Comparison of ENCODE assay signal across 7 cellular contexts in the genomic region with DNA sequence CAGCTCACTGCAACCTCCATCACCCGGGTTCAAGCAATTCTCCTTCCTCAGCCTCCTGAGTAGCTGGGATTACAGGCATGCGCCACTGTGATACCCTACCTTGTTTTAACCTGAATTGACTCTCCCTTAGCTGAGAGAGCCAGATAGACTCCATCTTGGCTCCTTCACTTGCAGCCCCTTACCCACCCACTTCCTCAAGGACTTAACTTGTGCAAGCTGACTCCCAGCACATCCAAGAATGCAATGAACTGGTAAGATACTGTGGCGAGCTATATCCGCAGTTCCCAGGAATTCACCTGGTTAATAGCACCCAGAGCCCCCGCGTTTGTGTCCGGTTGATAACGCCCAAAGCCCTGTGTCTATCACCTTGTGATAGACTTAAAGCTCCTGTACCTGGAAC. TPM values are rescaled to one million over a fixed set of nuclear protein-coding genes. Genes with fewer than 3 reads are reported as not detected.
A peak's percentile ranks its signal among the peaks of the same experiment; 100 is the strongest.
DNase-seq lines count a peak whose midpoint lies in the region; ATAC-seq, FAIRE-seq and TF ChIP-seq lines count a peak whose summit lies in the region.
"Not testable (repeated sequence)": the region's sequence is repeated elsewhere in the genome, so short reads cannot be mapped to it uniquely, and the experiment has no call there.

No MANE protein-coding gene starts in this region.

- ATAC-seq in K562 = peak; percentile 1; the same call in 2 of the 3 replicates
- not testable (repeated sequence) for ATAC-seq in HepG2; stimulated activated effector memory CD8-positive, alpha-beta T cell treated with anti-CD3 and anti-CD28 coated beads, Interleukin-12 subunit alpha, Interleukin-12 subunit beta, amount 100 ng/mL, for 72 hours

- TF ChIP-seq RAD21 in K562 (CRISPR knock-in tag; conservative IDR thresholded peaks at IDR 0.05 in 1 of 2, IDR thresholded peaks at IDR 0.05 in 1 of 2); HepG2 (CRISPR knock-in tag; IDR thresholded peaks at IDR 0.05): not testable (repeated sequence)

- not testable (repeated sequence) for H3K4me3 Mint-ChIP-seq in CD8-positive, alpha-beta memory T cell; stimulated activated effector memory CD8-positive, alpha-beta T cell treated with anti-CD3 and anti-CD28 coated beads, Interleukin-12 subunit alpha, Interleukin-12 subunit beta, amount 100 ng/mL, for 72 hours
- H3K4me3 Mint-ChIP-seq in endodermal cell = peak overlapping the region; percentile 53

- peak overlapping the region in 1 of 2 experiments; percentile 87; a peak in 3 of 4 replicates for H3K9ac ChIP-seq in K562 (ENCODE audit: insufficient read depth in 1 of 2, low read depth in 2 of 2, low read length in 2 of 2)
- H3K9ac ChIP-seq in endodermal cell (ENCODE audit: extremely low read depth, low read length, poor library complexity, severe bottlenecking); HepG2 (ENCODE audit: insufficient read depth, low read depth, low read length): not testable (repeated sequence)

- not testable (repeated sequence) for H3K9me3 ChIP-seq in CD8-positive, alpha-beta memory T cell (ENCODE audit: low read length); K562 (replicated peaks; ENCODE audit: control insufficient read depth, insufficient read depth, low read depth, low read length); endodermal cell (ENCODE audit: control insufficient read depth, low read length); HepG2 (ENCODE audit: low read length)

- peak; percentile 79; the same call in 1 of the 2 replicates for TF ChIP-seq EP300 in K562 (IDR thresholded peaks at IDR 0.05; ENCODE audit: low read length)
- not testable (repeated sequence) for TF ChIP-seq EP300 in HepG2 (IDR thresholded peaks at IDR 0.05; ENCODE audit: low read depth in 2 of 2, low read length in 2 of 2); HepG2 (CRISPR knock-in tag; IDR thresholded peaks at IDR 0.05; ENCODE audit: borderline replicate concordance)

- H3K9me1 ChIP-seq in K562 (ENCODE audit: control insufficient read depth, insufficient read depth, low read length) = not testable (repeated sequence)

- POLR2A ChIA-PET in CD8-positive, alpha-beta memory T cell (lab: Charles Lee) = not testable (repeated sequence)
- POLR2A ChIA-PET in K562 (lab: Yijun Ruan, JAX) = interaction anchor here (0.6 to 1.8 kb wide), 4 partner anchors 8 to 56 kb away, joined by 3 to 8 read pairs (median 5); a partner anchor contains a TSS
- POLR2A ChIA-PET in HepG2 (lab: Yijun Ruan, JAX) = interaction anchor here (1.0 kb wide), 1 partner anchor 58 kb away, joined by 3 read pairs; a partner anchor contains a TSS

- intact Hi-C loops in K562 (cut with micrococcal nuclease) = loop anchor here (10.0 kb wide), 1 partner anchor 257 kb away; no protein-coding TSS in a partner anchor
- intact Hi-C loops in HepG2 (cut with micrococcal nuclease; ENCODE audit: unreplicated experiment) = loop anchor here (2.0 to 10.0 kb wide), 3 partner anchors 19 to 397 kb away; a partner anchor contains a TSS
- intact Hi-C loops in posterior vena cava (cut with DNase I) = not testable (repeated sequence)

- peaks cover 100% of the 10 kb centered on the region for H3K79me2 ChIP-seq in K562 (ENCODE audit: control insufficient read depth, insufficient read depth, low read length)
- not testable (repeated sequence) for H3K79me2 ChIP-seq in HepG2 (ENCODE audit: insufficient read depth, low read length)

- BruUV-seq in K562 (replicated peaks; lab: Mats Ljungman, UMichigan); HepG2 (replicated peaks; lab: Mats Ljungman, UMichigan): not testable (repeated sequence)

- H3K27me3 ChIP-seq in CD8-positive, alpha-beta memory T cell (ENCODE audit: insufficient read depth, low read length, poor library complexity, severe bottlenecking); K562 (ENCODE audit: control insufficient read depth in 2 of 2, insufficient read depth in 2 of 2, low read length in 2 of 2); endodermal cell (ENCODE audit: control insufficient read depth, insufficient read depth, low read length, poor library complexity, severe bottlenecking): not testable (repeated sequence)
- H3K27me3 ChIP-seq in HepG2 (ENCODE audit: control insufficient read depth in 1 of 2, insufficient read depth in 2 of 2, low read length in 2 of 2) = peaks cover 0 to 21% of the 10 kb centered on the region in 2 experiments; a peak in 3 of 5 replicates

- H4K20me1 ChIP-seq in K562 (replicated peaks; ENCODE audit: control insufficient read depth, insufficient read depth, low read length); HepG2 (ENCODE audit: insufficient read depth, low read length): not testable (repeated sequence)

- not testable (repeated sequence) for TF ChIP-seq POLR2A in K562 (conservative IDR thresholded peaks at IDR 0.05); HepG2 (IDR thresholded peaks at IDR 0.05; ENCODE audit: insufficient read depth in 1 of 2, low read depth in 2 of 2, low read length in 2 of 2)

- H3K4me1 ChIP-seq in CD8-positive, alpha-beta memory T cell (ENCODE audit: insufficient read depth, low read length) = not testable (repeated sequence)
- H3K4me1 ChIP-seq in K562 (replicated peaks in 1 of 2; ENCODE audit: control insufficient read depth in 2 of 2, insufficient read depth in 2 of 2, low read length in 2 of 2) = peaks cover 10 to 12% of the 10 kb centered on the region in 2 experiments; a peak in 3 of 5 replicates
- peaks cover 22% of the 10 kb centered on the region for H3K4me1 ChIP-seq in endodermal cell (ENCODE audit: control insufficient read depth, insufficient read depth, low read length)
- peaks cover 31% of the 10 kb centered on the region for H3K4me1 ChIP-seq in HepG2 (ENCODE audit: insufficient read depth, low read length)

- 0% methylated on average over 8 of the region's 8 CpGs for WGBS in K562 (ENCODE audit: insufficient coverage, low coverage, missing lambda C conversion rate)
- 85 to 90% methylated on average over 8 of the region's 8 CpGs for WGBS in endodermal cell (ENCODE audit: insufficient coverage in 1 of 2, insufficient read length in 1 of 2), 2 experiments
- WGBS in HepG2 (ENCODE audit: low lambda C conversion rate) = 30% methylated on average over 8 of the region's 8 CpGs

- H3K4me2 ChIP-seq in K562 (ENCODE audit: insufficient read depth, low read length) = peak overlapping the region; percentile 93
- peak overlapping the region; percentile 74; the same call in 1 of the 2 replicates for H3K4me2 ChIP-seq in HepG2 (ENCODE audit: low read depth, low read length)

- H3K36me3 ChIP-seq in CD8-positive, alpha-beta memory T cell (ENCODE audit: insufficient read depth, low read length); endodermal cell (ENCODE audit: control insufficient read depth, insufficient read depth, low read length); HepG2 (replicated peaks in 1 of 2; ENCODE audit: control insufficient read depth in 1 of 2, insufficient read depth in 2 of 2, low read length in 2 of 2): not testable (repeated sequence)
- peaks cover 60% of the 10 kb centered on the region for H3K36me3 ChIP-seq in K562 (ENCODE audit: control insufficient read depth, insufficient read depth, low read length)

- not testable (repeated sequence) for H3K9me3 Mint-ChIP-seq in CD8-positive, alpha-beta memory T cell; endodermal cell; stimulated activated effector memory CD8-positive, alpha-beta T cell treated with anti-CD3 and anti-CD28 coated beads, Interleukin-12 subunit alpha, Interleukin-12 subunit beta, amount 100 ng/mL, for 72 hours

- H3K4me1 Mint-ChIP-seq in CD8-positive, alpha-beta memory T cell; stimulated activated effector memory CD8-positive, alpha-beta T cell treated with anti-CD3 and anti-CD28 coated beads, Interleukin-12 subunit alpha, Interleukin-12 subunit beta, amount 100 ng/mL, for 72 hours: not testable (repeated sequence)
- peaks cover 33% of the 10 kb centered on the region for H3K4me1 Mint-ChIP-seq in endodermal cell

- not testable (repeated sequence) for H3K4me3 ChIP-seq in CD8-positive, alpha-beta memory T cell (ENCODE audit: low read length); HepG2 (replicated peaks in 1 of 3; ENCODE audit: insufficient read depth in 1 of 3, low read depth in 2 of 3, low read length in 3 of 3)
- peak overlapping the region; percentile 63 for H3K4me3 ChIP-seq in K562
- peak overlapping the region; percentile 64 for H3K4me3 ChIP-seq in endodermal cell (ENCODE audit: low read length)

- peak overlapping the region in 2 of 8 donors; percentile 8 to 17 for H3K27ac Mint-ChIP-seq in CD8-positive, alpha-beta memory T cell
- peak overlapping the region; percentile 56 for H3K27ac Mint-ChIP-seq in endodermal cell
- peak overlapping the region; percentile 37 for H3K27ac Mint-ChIP-seq in stimulated activated effector memory CD8-positive, alpha-beta T cell treated with anti-CD3 and anti-CD28 coated beads, Interleukin-12 subunit alpha, Interleukin-12 subunit beta, amount 100 ng/mL, for 72 hours

- not testable (repeated sequence) for H3K36me3 Mint-ChIP-seq in CD8-positive, alpha-beta memory T cell; endodermal cell (ENCODE audit: low read depth); stimulated activated effector memory CD8-positive, alpha-beta T cell treated with anti-CD3 and anti-CD28 coated beads, Interleukin-12 subunit alpha, Interleukin-12 subunit beta, amount 100 ng/mL, for 72 hours

- peak overlapping the region; percentile 79 for H3K27ac ChIP-seq in CD8-positive, alpha-beta memory T cell (ENCODE audit: low read depth, low read length)
- H3K27ac ChIP-seq in K562 (ENCODE audit: extremely low read depth, low read depth, low read length) = peak overlapping the region; percentile 72
- not testable (repeated sequence) for H3K27ac ChIP-seq in endodermal cell (ENCODE audit: low read depth, low read length); HepG2 (ENCODE audit: extremely low read length, insufficient read depth, low read length)

- H2AFZ ChIP-seq in K562 (ENCODE audit: low read depth, low read length) = not testable (repeated sequence)
- peak overlapping the region; percentile 25 for H2AFZ ChIP-seq in HepG2 (ENCODE audit: low read length)

- in situ Hi-C loops in K562 (cut with MboI) = not testable (repeated sequence)
- in situ Hi-C loops in HepG2 (cut with HindIII; ENCODE audit: extremely low pct_ligation_motif_present, low pct_unique_long_range_greater_than_20kb) = loop anchor here (25.0 kb wide), 2 partner anchors 395 to 570 kb away; no protein-coding TSS in a partner anchor

- peak; percentile 26 for FAIRE-seq in K562 (lab: Jason Lieb, UNC)
- FAIRE-seq in HepG2 (lab: Jason Lieb, UNC) = not testable (repeated sequence)

- not testable (repeated sequence) for DNase-seq in CD8-positive, alpha-beta memory T cell; endodermal cell; HepG2 (ENCODE audit: low spot score); stimulated activated effector memory CD8-positive, alpha-beta T cell treated with anti-CD3 and anti-CD28 coated beads, Interleukin-12 subunit alpha, Interleukin-12 subunit beta, amount 100 ng/mL, for 72 hours (ENCODE audit: low spot score in 2 of 2)
- peak; percentile 41 for DNase-seq in activated CD8-positive, alpha-beta memory T cell treated with anti-CD3 and anti-CD28 coated beads for 24 hours
- DNase-seq in K562 (ENCODE audit: extremely low read depth in 1 of 4, low spot score in 3 of 4) = peak in 1 of 4 experiments; percentile 76
- peak; percentile 5 for DNase-seq in posterior vena cava (ENCODE audit: low spot score)

- CTCF ChIA-PET in CD8-positive, alpha-beta memory T cell (lab: Charles Lee); K562 (lab: Yijun Ruan, JAX; ENCODE audit: low intra/inter-chr PET ratio); HepG2 (lab: Yijun Ruan, JAX; ENCODE audit: low intra/inter-chr PET ratio, low total read pairs): not testable (repeated sequence)

- TF ChIP-seq CTCF in K562 (IDR thresholded peaks at IDR 0.05 in 2 of 3, conservative IDR thresholded peaks at IDR 0.05 in 1 of 3; ENCODE audit: insufficient read depth in 2 of 3, low read depth in 1 of 3, low read length in 3 of 3); endodermal cell (conservative IDR thresholded peaks at IDR 0.05); HepG2 (CRISPR knock-in tag; IDR thresholded peaks at IDR 0.05): not testable (repeated sequence)

- H3K27me3 Mint-ChIP-seq in CD8-positive, alpha-beta memory T cell; endodermal cell (ENCODE audit: insufficient read depth): not testable (repeated sequence)

RNA-seq across cellular contexts. Expression of a gene that starts 45.0 kb away (rescaled TPM):
- total RNA-seq in CD8-positive, alpha-beta memory T cell = 10 to 100 TPM; 28.9 to 29.7 TPM
- polyA plus RNA-seq in CD8-positive, alpha-beta memory T cell = 14.5 TPM
- total RNA-seq in K562 (2011; cell fraction: chromatin; rRNA removed; ENCODE audit: low replicate concordance) = 32.5 and 111 TPM in 2 replicates
- total RNA-seq in K562 (2011; cell fraction: nucleolus; rRNA removed) = 22.2 and 32.0 TPM in 2 replicates
- total RNA-seq in K562 (2011; cell fraction: nucleoplasm; rRNA removed) = 39.2 and 53.8 TPM in 2 replicates
- total RNA-seq in K562 (2014; rRNA removed) (23.7 and 23.8 TPM in 2 replicates), K562 (2014; rRNA removed; fragmentation: Illumina TruSeq; extraction: Trizol) (26.2 and 28.2 TPM in 2 replicates), K562 (2015; rRNA removed; fragmentation: Illumina TruSeq; extraction: Trizol) (25.1 and 26.3 TPM in 2 replicates), K562 (2021) (21.4 and 21.5 TPM in 2 replicates), endodermal cell (10 to 100 TPM; 16.8 to 20.9 TPM), HepG2 (2016; rRNA removed; fragmentation: Illumina TruSeq; extraction: Trizol) (18.1 and 24.6 TPM in 2 replicates), posterior vena cava (10 to 100 TPM; 12.2 to 15.5 TPM)
- polyA plus RNA-seq in K562 (2011; rRNA removed) (25.3 and 31.9 TPM in 2 replicates), K562 (2014; fragmentation: Illumina TruSeq; extraction: Trizol) (18.8 and 20.9 TPM in 2 replicates), K562 (2014; fragmentation: Nextera tagmentation; extraction: Ambion mirVana) (1 to 10 TPM; 6.2 to 7.2 TPM), K562 (2014; rRNA removed) (15.7 and 16.2 TPM in 2 replicates), HepG2 (2011; rRNA removed) (5.2 and 5.9 TPM in 2 replicates)
- 6.1 and 8.5 TPM in 2 replicates for polyA plus RNA-seq in K562 (2011; cell fraction: cytosol; rRNA removed)
- 17.0 and 18.8 TPM in 2 replicates for polyA plus RNA-seq in K562 (2011; cell fraction: nucleus; rRNA removed)
- 12.9 and 13.6 TPM in 2 replicates for polyA plus RNA-seq in K562 (2012)
- 56.1 and 62.4 TPM in 2 replicates for polyA minus RNA-seq in K562 (2011; rRNA and poly(A)+ RNA removed)
- polyA minus RNA-seq in K562 (2011; cell fraction: cytosol; rRNA and poly(A)+ RNA removed) = 23.7 and 26.0 TPM in 2 replicates
- 26.4 and 30.4 TPM in 2 replicates for polyA minus RNA-seq in K562 (2011; cell fraction: nucleus; rRNA and poly(A)+ RNA removed)
- 15.0 TPM for polyA plus RNA-seq in endodermal cell (2013, experiment 1 of 2)
- polyA plus RNA-seq in endodermal cell (2013, experiment 2 of 2) = 13.6 TPM
- total RNA-seq in HepG2 (2016; cell fraction: cytosol; rRNA removed; fragmentation: Illumina TruSeq; extraction: Trizol; ENCODE audit: low read depth) = 5.4 and 8.1 TPM in 2 replicates
- total RNA-seq in HepG2 (2016; cell fraction: insoluble cytoplasmic fraction; rRNA removed; fragmentation: Illumina TruSeq; extraction: Trizol) = 17.4 and 24.4 TPM in 2 replicates
- 6.4 and 7.7 TPM in 2 replicates for total RNA-seq in HepG2 (2016; cell fraction: membrane; rRNA removed; fragmentation: Illumina TruSeq; extraction: Trizol)
- total RNA-seq in HepG2 (2016; cell fraction: nucleus; rRNA removed; fragmentation: Illumina TruSeq; extraction: Trizol) = 20.2 and 22.5 TPM in 2 replicates
- polyA plus RNA-seq in HepG2 (2011; cell fraction: cytosol; rRNA removed) = 1.9 and 2.8 TPM in 2 replicates
- polyA plus RNA-seq in HepG2 (2011; cell fraction: nucleus; rRNA removed) = 6.0 and 7.5 TPM in 2 replicates
- polyA plus RNA-seq in HepG2 (2012) = 7.3 and 8.2 TPM in 2 replicates
- polyA plus RNA-seq in HepG2 (2016; cell fraction: cytosol; fragmentation: Illumina TruSeq; extraction: Trizol; ENCODE audit: low read depth) = 0.27 TPM in 2 replicates
- polyA plus RNA-seq in HepG2 (2016; cell fraction: insoluble cytoplasmic fraction; fragmentation: Illumina TruSeq; extraction: Trizol; ENCODE audit: low read depth) = 12.4 and 13.0 TPM in 2 replicates
- 1.3 TPM in 2 replicates for polyA plus RNA-seq in HepG2 (2016; cell fraction: membrane; fragmentation: Illumina TruSeq; extraction: Trizol; ENCODE audit: low read depth)
- polyA plus RNA-seq in HepG2 (2016; cell fraction: nucleus; fragmentation: Illumina TruSeq; extraction: Trizol; ENCODE audit: insufficient read depth, low read depth) = 18.0 and 18.7 TPM in 2 replicates
- polyA minus RNA-seq in HepG2 (2011; rRNA and poly(A)+ RNA removed; ENCODE audit: low replicate concordance) = 7.1 and 9.5 TPM in 2 replicates
- polyA minus RNA-seq in HepG2 (2011; cell fraction: cytosol; rRNA and poly(A)+ RNA removed) = 11.8 and 14.0 TPM in 2 replicates
- 27.7 and 31.0 TPM in 2 replicates for polyA minus RNA-seq in HepG2 (2011; cell fraction: nucleus; rRNA and poly(A)+ RNA removed)

RNA-seq across cellular contexts. Expression of a gene that starts 54.6 kb away (rescaled TPM):
- total RNA-seq in CD8-positive, alpha-beta memory T cell = 1,000 to 10,000 TPM; 1,569 to 1,633 TPM
- 973 TPM for polyA plus RNA-seq in CD8-positive, alpha-beta memory T cell
- 302 and 379 TPM in 2 replicates for total RNA-seq in K562 (2011; cell fraction: chromatin; rRNA removed; ENCODE audit: low replicate concordance)
- 502 and 519 TPM in 2 replicates for total RNA-seq in K562 (2011; cell fraction: nucleolus; rRNA removed)
- 556 and 741 TPM in 2 replicates for total RNA-seq in K562 (2011; cell fraction: nucleoplasm; rRNA removed)
- total RNA-seq in K562 (2014; rRNA removed) = 2,157 and 4,237 TPM in 2 replicates
- total RNA-seq in K562 (2014; rRNA removed; fragmentation: Illumina TruSeq; extraction: Trizol) = 1,726 and 1,992 TPM in 2 replicates
- total RNA-seq in K562 (2015; rRNA removed; fragmentation: Illumina TruSeq; extraction: Trizol) = 1,831 and 1,892 TPM in 2 replicates
- 1,401 and 1,590 TPM in 2 replicates for total RNA-seq in K562 (2021)
- polyA plus RNA-seq in K562 (2011; rRNA removed) = 1,776 and 1,804 TPM in 2 replicates
- polyA plus RNA-seq in K562 (2011; cell fraction: cytosol; rRNA removed) = 424 and 746 TPM in 2 replicates
- 459 and 780 TPM in 2 replicates for polyA plus RNA-seq in K562 (2011; cell fraction: nucleus; rRNA removed)
- polyA plus RNA-seq in K562 (2012) = 1,572 and 2,137 TPM in 2 replicates
- polyA plus RNA-seq in K562 (2014; fragmentation: Illumina TruSeq; extraction: Trizol) = 2,147 and 2,288 TPM in 2 replicates
- polyA plus RNA-seq in K562 (2014; fragmentation: Nextera tagmentation; extraction: Ambion mirVana) = 1,000 to 10,000 TPM; 1,189 to 1,198 TPM
- polyA plus RNA-seq in K562 (2014; rRNA removed) = 4,750 and 5,417 TPM in 2 replicates
- 621 and 719 TPM in 2 replicates for polyA minus RNA-seq in K562 (2011; rRNA and poly(A)+ RNA removed)
- polyA minus RNA-seq in K562 (2011; cell fraction: cytosol; rRNA and poly(A)+ RNA removed) = 317 and 358 TPM in 2 replicates
- 175 and 332 TPM in 2 replicates for polyA minus RNA-seq in K562 (2011; cell fraction: nucleus; rRNA and poly(A)+ RNA removed)
- total RNA-seq in endodermal cell = 1,000 to 10,000 TPM; 1,708 to 1,749 TPM
- 2,360 TPM for polyA plus RNA-seq in endodermal cell (2013, experiment 1 of 2)
- 2,365 TPM for polyA plus RNA-seq in endodermal cell (2013, experiment 2 of 2)
- total RNA-seq in HepG2 (2016; rRNA removed; fragmentation: Illumina TruSeq; extraction: Trizol) = 1,056 and 1,362 TPM in 2 replicates
- 1,422 and 1,553 TPM in 2 replicates for total RNA-seq in HepG2 (2016; cell fraction: cytosol; rRNA removed; fragmentation: Illumina TruSeq; extraction: Trizol; ENCODE audit: low read depth)
- 1,073 and 1,398 TPM in 2 replicates for total RNA-seq in HepG2 (2016; cell fraction: insoluble cytoplasmic fraction; rRNA removed; fragmentation: Illumina TruSeq; extraction: Trizol)
- total RNA-seq in HepG2 (2016; cell fraction: membrane; rRNA removed; fragmentation: Illumina TruSeq; extraction: Trizol) = 1,942 and 1,946 TPM in 2 replicates
- total RNA-seq in HepG2 (2016; cell fraction: nucleus; rRNA removed; fragmentation: Illumina TruSeq; extraction: Trizol) = 372 and 380 TPM in 2 replicates
- polyA plus RNA-seq in HepG2 (2011; rRNA removed) = 1,058 and 1,150 TPM in 2 replicates
- polyA plus RNA-seq in HepG2 (2011; cell fraction: cytosol; rRNA removed) = 564 and 1,013 TPM in 2 replicates
- polyA plus RNA-seq in HepG2 (2011; cell fraction: nucleus; rRNA removed) = 191 and 261 TPM in 2 replicates
- polyA plus RNA-seq in HepG2 (2012) = 1,418 and 1,581 TPM in 2 replicates
- polyA plus RNA-seq in HepG2 (2016; cell fraction: cytosol; fragmentation: Illumina TruSeq; extraction: Trizol; ENCODE audit: low read depth) = 1,680 and 1,696 TPM in 2 replicates
- polyA plus RNA-seq in HepG2 (2016; cell fraction: insoluble cytoplasmic fraction; fragmentation: Illumina TruSeq; extraction: Trizol; ENCODE audit: low read depth) = 1,319 and 1,459 TPM in 2 replicates
- polyA plus RNA-seq in HepG2 (2016; cell fraction: membrane; fragmentation: Illumina TruSeq; extraction: Trizol; ENCODE audit: low read depth) = 1,798 and 1,842 TPM in 2 replicates
- polyA plus RNA-seq in HepG2 (2016; cell fraction: nucleus; fragmentation: Illumina TruSeq; extraction: Trizol; ENCODE audit: insufficient read depth, low read depth) = 641 and 653 TPM in 2 replicates
- 269 and 569 TPM in 2 replicates for polyA minus RNA-seq in HepG2 (2011; rRNA and poly(A)+ RNA removed; ENCODE audit: low replicate concordance)
- polyA minus RNA-seq in HepG2 (2011; cell fraction: cytosol; rRNA and poly(A)+ RNA removed) = 209 and 212 TPM in 2 replicates
- polyA minus RNA-seq in HepG2 (2011; cell fraction: nucleus; rRNA and poly(A)+ RNA removed) = 213 and 250 TPM in 2 replicates
- 100 to 1,000 TPM; 756 TPM for total RNA-seq in posterior vena cava

RNA-seq across cellular contexts. Expression of a gene that starts 58.0 kb away (rescaled TPM):
- total RNA-seq in CD8-positive, alpha-beta memory T cell = 100 to 1,000 TPM; 205 to 216 TPM
- 124 TPM for polyA plus RNA-seq in CD8-positive, alpha-beta memory T cell
- total RNA-seq in K562 (2011; cell fraction: chromatin; rRNA removed; ENCODE audit: low replicate concordance) = 25.3 and 87.5 TPM in 2 replicates
- 12.5 and 16.1 TPM in 2 replicates for total RNA-seq in K562 (2011; cell fraction: nucleolus; rRNA removed)
- 43.8 and 82.4 TPM in 2 replicates for total RNA-seq in K562 (2011; cell fraction: nucleoplasm; rRNA removed)
- total RNA-seq in K562 (2014; rRNA removed) = 54.3 and 65.8 TPM in 2 replicates
- 150 and 171 TPM in 2 replicates for total RNA-seq in K562 (2014; rRNA removed; fragmentation: Illumina TruSeq; extraction: Trizol)
- total RNA-seq in K562 (2015; rRNA removed; fragmentation: Illumina TruSeq; extraction: Trizol) = 101 and 115 TPM in 2 replicates
- 145 and 157 TPM in 2 replicates for total RNA-seq in K562 (2021)
- polyA plus RNA-seq in K562 (2011; rRNA removed) = 84.4 and 97.5 TPM in 2 replicates
- polyA plus RNA-seq in K562 (2011; cell fraction: cytosol; rRNA removed) = 10.5 and 31.2 TPM in 2 replicates
- polyA plus RNA-seq in K562 (2011; cell fraction: nucleus; rRNA removed) = 22.5 and 31.3 TPM in 2 replicates
- polyA plus RNA-seq in K562 (2012) = 100 and 136 TPM in 2 replicates
- polyA plus RNA-seq in K562 (2014; fragmentation: Illumina TruSeq; extraction: Trizol) = 124 and 158 TPM in 2 replicates
- polyA plus RNA-seq in K562 (2014; fragmentation: Nextera tagmentation; extraction: Ambion mirVana) = 100 to 1,000 TPM; 151 to 170 TPM
- 85.3 and 95.5 TPM in 2 replicates for polyA plus RNA-seq in K562 (2014; rRNA removed)
- 54.2 and 67.8 TPM in 2 replicates for polyA minus RNA-seq in K562 (2011; rRNA and poly(A)+ RNA removed)
- 24.1 and 24.5 TPM in 2 replicates for polyA minus RNA-seq in K562 (2011; cell fraction: cytosol; rRNA and poly(A)+ RNA removed)
- 10.5 and 26.3 TPM in 2 replicates for polyA minus RNA-seq in K562 (2011; cell fraction: nucleus; rRNA and poly(A)+ RNA removed)
- 100 to 1,000 TPM; 192 to 214 TPM for total RNA-seq in endodermal cell
- 178 TPM for polyA plus RNA-seq in endodermal cell (2013, experiment 1 of 2)
- polyA plus RNA-seq in endodermal cell (2013, experiment 2 of 2) = 151 TPM
- total RNA-seq in HepG2 (2016; rRNA removed; fragmentation: Illumina TruSeq; extraction: Trizol) = 78.2 and 112 TPM in 2 replicates
- 14.5 and 16.7 TPM in 2 replicates for total RNA-seq in HepG2 (2016; cell fraction: cytosol; rRNA removed; fragmentation: Illumina TruSeq; extraction: Trizol; ENCODE audit: low read depth)
- total RNA-seq in HepG2 (2016; cell fraction: insoluble cytoplasmic fraction; rRNA removed; fragmentation: Illumina TruSeq; extraction: Trizol) = 82.5 and 107 TPM in 2 replicates
- total RNA-seq in HepG2 (2016; cell fraction: membrane; rRNA removed; fragmentation: Illumina TruSeq; extraction: Trizol) = 54.6 and 70.9 TPM in 2 replicates
- 54.7 and 55.6 TPM in 2 replicates for total RNA-seq in HepG2 (2016; cell fraction: nucleus; rRNA removed; fragmentation: Illumina TruSeq; extraction: Trizol)
- polyA plus RNA-seq in HepG2 (2011; rRNA removed) = 33.5 and 44.1 TPM in 2 replicates
- 15.8 and 23.7 TPM in 2 replicates for polyA plus RNA-seq in HepG2 (2011; cell fraction: cytosol; rRNA removed)
- 18.2 and 22.6 TPM in 2 replicates for polyA plus RNA-seq in HepG2 (2011; cell fraction: nucleus; rRNA removed)
- 83.3 and 110 TPM in 2 replicates for polyA plus RNA-seq in HepG2 (2012)
- 41.6 and 45.1 TPM in 2 replicates for polyA plus RNA-seq in HepG2 (2016; cell fraction: cytosol; fragmentation: Illumina TruSeq; extraction: Trizol; ENCODE audit: low read depth)
- 232 and 235 TPM in 2 replicates for polyA plus RNA-seq in HepG2 (2016; cell fraction: insoluble cytoplasmic fraction; fragmentation: Illumina TruSeq; extraction: Trizol; ENCODE audit: low read depth)
- polyA plus RNA-seq in HepG2 (2016; cell fraction: membrane; fragmentation: Illumina TruSeq; extraction: Trizol; ENCODE audit: low read depth) = 95.6 and 104 TPM in 2 replicates
- 137 and 146 TPM in 2 replicates for polyA plus RNA-seq in HepG2 (2016; cell fraction: nucleus; fragmentation: Illumina TruSeq; extraction: Trizol; ENCODE audit: insufficient read depth, low read depth)
- polyA minus RNA-seq in HepG2 (2011; rRNA and poly(A)+ RNA removed; ENCODE audit: low replicate concordance) = 3.3 and 7.8 TPM in 2 replicates
- polyA minus RNA-seq in HepG2 (2011; cell fraction: cytosol; rRNA and poly(A)+ RNA removed) = 18.8 and 31.0 TPM in 2 replicates
- polyA minus RNA-seq in HepG2 (2011; cell fraction: nucleus; rRNA and poly(A)+ RNA removed) = 35.7 and 41.9 TPM in 2 replicates
- 100 to 1,000 TPM; 184 to 223 TPM for total RNA-seq in posterior vena cava
